1 cellular context compared by ENCODE assay signal in the genomic region with DNA sequence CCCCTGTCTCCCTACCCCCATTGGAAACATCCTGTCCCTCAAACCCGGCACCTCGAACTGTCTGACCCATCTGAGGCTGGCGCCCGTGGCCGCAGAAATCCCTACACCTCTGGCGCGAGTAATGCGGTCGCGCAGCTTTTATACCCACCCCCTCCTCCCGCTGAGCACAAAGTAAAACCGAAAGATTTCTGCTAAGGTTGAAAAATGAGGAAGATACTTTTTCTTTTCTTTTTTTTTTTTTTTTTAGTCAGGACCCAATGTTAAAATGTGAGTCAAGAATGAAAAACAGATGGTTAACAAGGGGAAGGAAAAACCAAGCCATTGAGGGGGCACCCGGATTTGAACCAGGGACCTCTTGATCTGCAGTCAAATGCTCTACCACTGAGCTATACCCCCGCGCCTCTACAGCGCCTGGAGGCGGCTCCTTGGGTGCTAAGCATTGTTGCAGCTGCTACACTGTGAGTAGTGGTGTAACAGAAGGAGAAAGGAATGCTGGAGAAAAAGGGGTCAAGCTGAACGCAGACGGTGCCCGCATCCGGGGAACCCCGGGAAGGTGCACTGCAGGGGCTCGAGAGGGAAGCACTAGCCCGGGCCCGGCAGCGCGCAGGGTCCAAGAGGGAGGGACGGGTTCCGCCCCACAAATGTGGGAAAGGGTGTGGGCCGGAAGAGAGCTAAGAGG.
TF ChIP-seq lines count a peak whose summit lies in the region.

No MANE protein-coding gene starts in this region.

TF ChIP-seq in K562, 482 proteins besides CTCF, POLR2A, EP300 and RAD21 (continued from another document and continues in another):
- peak; percentile 74; the same call in 1 of the 2 replicates for TF ChIP-seq ZNF592 (IDR thresholded peaks at IDR 0.05)
- TF ChIP-seq, protein P1, sequence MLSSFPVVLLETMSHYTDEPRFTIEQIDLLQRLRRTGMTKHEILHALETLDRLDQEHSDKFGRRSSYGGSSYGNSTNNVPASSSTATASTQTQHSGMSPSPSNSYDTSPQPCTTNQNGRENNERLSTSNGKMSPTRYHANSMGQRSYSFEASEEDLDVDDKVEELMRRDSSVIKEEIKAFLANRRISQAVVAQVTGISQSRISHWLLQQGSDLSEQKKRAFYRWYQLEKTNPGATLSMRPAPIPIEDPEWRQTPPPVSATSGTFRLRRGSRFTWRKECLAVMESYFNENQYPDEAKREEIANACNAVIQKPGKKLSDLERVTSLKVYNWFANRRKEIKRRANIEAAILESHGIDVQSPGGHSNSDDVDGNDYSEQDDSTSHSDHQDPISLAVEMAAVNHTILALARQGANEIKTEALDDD (IDR thresholded peaks at IDR 0.05) = 0 out of 2 replicates have a peak, but pooled peaks have one; percentile 16
- TF ChIP-seq ZNF239 (CRISPR knock-in tag; IDR thresholded peaks at IDR 0.05) = no peak; the same call in 1 of the 2 replicates
- no peak for TF ChIP-seq DIDO1 (tag; IDR thresholded peaks at IDR 0.05; ENCODE audit: low read depth)
- 0 out of 2 replicates have a peak, but pooled peaks have one; percentile 20 for TF ChIP-seq ZNF24 (IDR thresholded peaks at IDR 0.05)
- TF ChIP-seq CREB3L1 (IDR thresholded peaks at IDR 0.05; ENCODE audit: borderline replicate concordance, low read depth) = 0 out of 2 replicates have a peak, but pooled peaks have one; percentile 32
- TF ChIP-seq RBM15 (IDR thresholded peaks at IDR 0.05; ENCODE audit: insufficient read depth, low read length) = no peak
- TF ChIP-seq ZSCAN29 (IDR thresholded peaks at IDR 0.05) = peak; percentile 54
- TF ChIP-seq EZH2 (IDR thresholded peaks at IDR 0.05; ENCODE audit: borderline replicate concordance, low read depth, low read length) = no peak
- peak; percentile 58; the same call in 1 of the 2 replicates for TF ChIP-seq DMBX1 (CRISPR knock-in tag; IDR thresholded peaks at IDR 0.05; ENCODE audit: borderline replicate concordance)
- peak; percentile 4 to 58; a peak in 2 of 4 replicates for TF ChIP-seq RCOR1 (IDR thresholded peaks at IDR 0.05; ENCODE audit: borderline replicate concordance in 1 of 2, low read depth in 2 of 2, low read length in 2 of 2)
- TF ChIP-seq TEAD1 (CRISPR knock-in tag; IDR thresholded peaks at IDR 0.05) = peak in 1 of 2 experiments; percentile 52; a peak in 1 of 4 replicates
- no peak for TF ChIP-seq KLF13 (tag; IDR thresholded peaks at IDR 0.05; ENCODE audit: borderline replicate concordance, low read depth)
- peak; percentile 56 for TF ChIP-seq ATF7 (IDR thresholded peaks at IDR 0.05)
- TF ChIP-seq, protein P2, sequence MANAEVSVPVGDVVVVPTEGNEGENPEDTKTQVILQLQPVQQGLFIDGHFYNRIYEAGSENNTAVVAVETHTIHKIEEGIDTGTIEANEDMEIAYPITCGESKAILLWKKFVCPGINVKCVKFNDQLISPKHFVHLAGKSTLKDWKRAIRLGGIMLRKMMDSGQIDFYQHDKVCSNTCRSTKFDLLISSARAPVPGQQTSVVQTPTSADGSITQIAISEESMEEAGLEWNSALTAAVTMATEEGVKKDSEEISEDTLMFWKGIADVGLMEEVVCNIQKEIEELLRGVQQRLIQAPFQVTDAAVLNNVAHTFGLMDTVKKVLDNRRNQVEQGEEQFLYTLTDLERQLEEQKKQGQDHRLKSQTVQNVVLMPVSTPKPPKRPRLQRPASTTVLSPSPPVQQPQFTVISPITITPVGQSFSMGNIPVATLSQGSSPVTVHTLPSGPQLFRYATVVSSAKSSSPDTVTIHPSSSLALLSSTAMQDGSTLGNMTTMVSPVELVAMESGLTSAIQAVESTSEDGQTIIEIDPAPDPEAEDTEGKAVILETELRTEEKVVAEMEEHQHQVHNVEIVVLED (CRISPR knock-in tag; IDR thresholded peaks at IDR 0.05) = peak; percentile 33; the same call in 1 of the 2 replicates
- TF ChIP-seq, protein P3, sequence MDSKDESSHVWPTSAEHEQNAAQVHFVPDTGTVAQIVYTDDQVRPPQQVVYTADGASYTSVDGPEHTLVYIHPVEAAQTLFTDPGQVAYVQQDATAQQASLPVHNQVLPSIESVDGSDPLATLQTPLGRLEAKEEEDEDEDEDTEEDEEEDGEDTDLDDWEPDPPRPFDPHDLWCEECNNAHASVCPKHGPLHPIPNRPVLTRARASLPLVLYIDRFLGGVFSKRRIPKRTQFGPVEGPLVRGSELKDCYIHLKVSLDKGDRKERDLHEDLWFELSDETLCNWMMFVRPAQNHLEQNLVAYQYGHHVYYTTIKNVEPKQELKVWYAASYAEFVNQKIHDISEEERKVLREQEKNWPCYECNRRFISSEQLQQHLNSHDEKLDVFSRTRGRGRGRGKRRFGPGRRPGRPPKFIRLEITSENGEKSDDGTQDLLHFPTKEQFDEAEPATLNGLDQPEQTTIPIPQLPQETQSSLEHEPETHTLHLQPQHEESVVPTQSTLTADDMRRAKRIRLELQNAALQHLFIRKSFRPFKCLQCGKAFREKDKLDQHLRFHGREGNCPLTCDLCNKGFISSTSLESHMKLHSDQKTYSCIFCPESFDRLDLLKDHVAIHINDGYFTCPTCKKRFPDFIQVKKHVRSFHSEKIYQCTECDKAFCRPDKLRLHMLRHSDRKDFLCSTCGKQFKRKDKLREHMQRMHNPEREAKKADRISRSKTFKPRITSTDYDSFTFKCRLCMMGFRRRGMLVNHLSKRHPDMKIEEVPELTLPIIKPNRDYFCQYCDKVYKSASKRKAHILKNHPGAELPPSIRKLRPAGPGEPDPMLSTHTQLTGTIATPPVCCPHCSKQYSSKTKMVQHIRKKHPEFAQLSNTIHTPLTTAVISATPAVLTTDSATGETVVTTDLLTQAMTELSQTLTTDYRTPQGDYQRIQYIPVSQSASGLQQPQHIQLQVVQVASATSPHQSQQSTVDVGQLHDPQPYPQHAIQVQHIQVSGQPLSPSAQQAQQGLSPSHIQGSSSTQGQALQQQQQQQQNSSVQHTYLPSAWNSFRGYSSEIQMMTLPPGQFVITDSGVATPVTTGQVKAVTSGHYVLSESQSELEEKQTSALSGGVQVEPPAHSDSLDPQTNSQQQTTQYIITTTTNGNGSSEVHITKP (IDR thresholded peaks at IDR 0.05; ENCODE audit: partially characterized antibody) = peak; percentile 36
- no peak for TF ChIP-seq ZNF561 (CRISPR knock-in tag; conservative IDR thresholded peaks at IDR 0.05)
- TF ChIP-seq HDAC2 (IDR thresholded peaks at IDR 0.05) = peak; percentile 46; the same call in 1 of the 2 replicates
- TF ChIP-seq CHCHD3 (CRISPR knock-in tag; IDR thresholded peaks at IDR 0.05) = no peak
- peak; percentile 74 for TF ChIP-seq TEAD4 (IDR thresholded peaks at IDR 0.05; ENCODE audit: low read length)
- TF ChIP-seq TEAD4 (CRISPR knock-in tag; IDR thresholded peaks at IDR 0.05; ENCODE audit: borderline replicate concordance) = no peak
- peak; percentile 75; the same call in 1 of the 2 replicates for TF ChIP-seq ILF3 (IDR thresholded peaks at IDR 0.05; ENCODE audit: borderline replicate concordance)
- TF ChIP-seq POLR3G (IDR thresholded peaks at IDR 0.05; ENCODE audit: extremely low read depth, insufficient read length, insufficient replicate concordance) = peak; percentile 23
- peak; percentile 94 for TF ChIP-seq BRD9 (IDR thresholded peaks at IDR 0.05; ENCODE audit: low read depth, partially characterized antibody)
- TF ChIP-seq NRF1 (conservative IDR thresholded peaks at IDR 0.05 in 1 of 2, IDR thresholded peaks at IDR 0.05 in 1 of 2) = peak; percentile 54 to 61; a peak in 3 of 4 replicates
- TF ChIP-seq MAZ (CRISPR knock-in tag; conservative IDR thresholded peaks at IDR 0.05 in 1 of 2, IDR thresholded peaks at IDR 0.05 in 1 of 2) = peak; percentile 18 to 80; a peak in 3 of 4 replicates
- TF ChIP-seq PML (IDR thresholded peaks at IDR 0.05; ENCODE audit: low read length) = peak; percentile 27; the same call in 1 of the 2 replicates
- peak; percentile 29 for TF ChIP-seq HCFC1 (IDR thresholded peaks at IDR 0.05; ENCODE audit: low read depth, low read length)
- peak in 1 of 2 experiments; percentile 93; a peak in 2 of 4 replicates for TF ChIP-seq TBL1XR1 (IDR thresholded peaks at IDR 0.05; ENCODE audit: low read length in 2 of 2)
- no peak for TF ChIP-seq MCM2 (IDR thresholded peaks at IDR 0.05; ENCODE audit: low read depth)
- no peak for TF ChIP-seq ZNF717 (CRISPR knock-in tag; IDR thresholded peaks at IDR 0.05)
- TF ChIP-seq ARID1B (IDR thresholded peaks at IDR 0.05) = peak; percentile 29
- TF ChIP-seq NCOA1 (IDR thresholded peaks at IDR 0.05; ENCODE audit: low read depth) = 0 out of 2 replicates have a peak, but pooled peaks have one; percentile 13
- TF ChIP-seq NKRF (IDR thresholded peaks at IDR 0.05; ENCODE audit: borderline replicate concordance) = peak; percentile 75; the same call in 1 of the 2 replicates
